In genomic region chrX:20514358-20514757, GRCh38 we compare ENCODE assay signal across 11 cellular contexts.
DNase-seq lines count a peak whose midpoint lies in the region; ATAC-seq and TF ChIP-seq lines count a peak whose summit lies in the region.
"Had no signal": no experiment of that assay in that cellular context is flagged by ENCODE, and none has a peak within 500 bp of the region (broad histone marks: within the 10 kb centered on the region; RNA-seq: fewer than 3 reads in every experiment).

No MANE protein-coding gene starts in this region.

- H3K4me3 Mint-ChIP-seq in activated T-helper 1 cell treated with anti-CD3 and anti-CD28 coated beads, Interleukin-12 subunit alpha, Interleukin-12 subunit beta, Interleukin-2, Interleukin-4 antibody, amounts not matched to agents 30 ng/mL and 10 ng/mL and 1 ng/mL, durations not matched to agents 14 hours and 24 hours and 36 hours = no peak overlapping the region

- no peak for TF ChIP-seq CTCF in HFF-Myc (IDR thresholded peaks at IDR 0.05; ENCODE audit: low read depth, low read length, missing control alignments)

- peak; percentile 60 for DNase-seq in AG08395 (ENCODE audit: low spot score)
- DNase-seq in HFF-Myc (ENCODE audit: extremely low read depth, low read depth) = peak; percentile 57
- no peak for DNase-seq in activated T-helper 1 cell treated with anti-CD3 and anti-CD28 coated beads, Interleukin-12 subunit alpha, Interleukin-12 subunit beta, Interleukin-2, Interleukin-4 antibody, amounts not matched to agents 30 ng/mL and 10 ng/mL and 1 ng/mL, durations not matched to agents 14 hours and 24 hours and 36 hours (ENCODE audit: low spot score)
- DNase-seq in foreskin melanocyte = peak; percentile 70
- no peak for DNase-seq in effector CD4-positive, alpha-beta T cell
- DNase-seq in activated naive CD4-positive, alpha-beta T cell treated with Interleukin-2 at 50 U/mL for 16 hours = no peak
- DNase-seq in NCI-H2171 (lab: John Stamatoyannopoulos, UW) = no peak
- DNase-seq: NCI-H2171 treated with DMSO at 0.1 percent for 48 hours, right cardiac atrium, T-helper 1 cell had no signal

- H3K9me3 Mint-ChIP-seq in activated T-helper 1 cell treated with anti-CD3 and anti-CD28 coated beads, Interleukin-12 subunit alpha, Interleukin-12 subunit beta, Interleukin-2, Interleukin-4 antibody, amounts not matched to agents 30 ng/mL and 10 ng/mL and 1 ng/mL, durations not matched to agents 14 hours and 24 hours and 36 hours = peaks cover 33% of the 10 kb centered on the region

- peaks cover 3% of the 10 kb centered on the region for H3K27me3 Mint-ChIP-seq in activated T-helper 1 cell treated with anti-CD3 and anti-CD28 coated beads, Interleukin-12 subunit alpha, Interleukin-12 subunit beta, Interleukin-2, Interleukin-4 antibody, amounts not matched to agents 30 ng/mL and 10 ng/mL and 1 ng/mL, durations not matched to agents 14 hours and 24 hours and 36 hours (ENCODE audit: insufficient read depth)

- peak overlapping the region; percentile 89 for H3K27ac Mint-ChIP-seq in activated T-helper 1 cell treated with anti-CD3 and anti-CD28 coated beads, Interleukin-12 subunit alpha, Interleukin-12 subunit beta, Interleukin-2, Interleukin-4 antibody, amounts not matched to agents 30 ng/mL and 10 ng/mL and 1 ng/mL, durations not matched to agents 14 hours and 24 hours and 36 hours

- no peaks in the 10 kb centered on the region for H3K36me3 Mint-ChIP-seq in activated T-helper 1 cell treated with anti-CD3 and anti-CD28 coated beads, Interleukin-12 subunit alpha, Interleukin-12 subunit beta, Interleukin-2, Interleukin-4 antibody, amounts not matched to agents 30 ng/mL and 10 ng/mL and 1 ng/mL, durations not matched to agents 14 hours and 24 hours and 36 hours (ENCODE audit: low read depth)

- peaks cover 51% of the 10 kb centered on the region for H3K4me1 Mint-ChIP-seq in activated T-helper 1 cell treated with anti-CD3 and anti-CD28 coated beads, Interleukin-12 subunit alpha, Interleukin-12 subunit beta, Interleukin-2, Interleukin-4 antibody, amounts not matched to agents 30 ng/mL and 10 ng/mL and 1 ng/mL, durations not matched to agents 14 hours and 24 hours and 36 hours (ENCODE audit: low read depth)

- H3K4me3 ChIP-seq in HFF-Myc (replicated peaks; ENCODE audit: low read depth, low read length) = no peak overlapping the region

- intact Hi-C loops in activated T-helper 1 cell treated with anti-CD3 and anti-CD28 coated beads, Interleukin-12 subunit alpha, Interleukin-12 subunit beta, Interleukin-2, Interleukin-4 antibody, amounts not matched to agents 30 ng/mL and 10 ng/mL and 1 ng/mL, durations not matched to agents 14 hours and 24 hours and 36 hours (cut with micrococcal nuclease) = loop anchor here (10.0 kb wide), 3 partner anchors 160 to 1550 kb away; no protein-coding TSS in a partner anchor

- ATAC-seq in HG03457 (IDR thresholded peaks at IDR 0.05; ENCODE audit: unreplicated experiment) = no peak
- ATAC-seq: right cardiac atrium had no signal

Comparison
In these comparisons a context has a peak if more than half of its experiments do, and no peak if none do; other contexts are left out.
1. DNase-seq: peak in AG08395 (single experiment), HFF-Myc (single experiment) and foreskin melanocyte (single experiment); none in activated T-helper 1 cell treated with anti-CD3 and anti-CD28 coated beads, Interleukin-12 subunit alpha, Interleukin-12 subunit beta, Interleukin-2, Interleukin-4 antibody, amounts not matched to agents 30 ng/mL and 10 ng/mL and 1 ng/mL, durations not matched to agents 14 hours and 24 hours and 36 hours (single experiment), effector CD4-positive, alpha-beta T cell (single experiment), activated naive CD4-positive, alpha-beta T cell treated with Interleukin-2 at 50 U/mL for 16 hours (single experiment) and NCI-H2171 (single experiment).